ENCODE assay signal across 8 cellular contexts in genomic region chr3:157526036-157526435, GRCh38. TPM values are rescaled to one million over a fixed set of nuclear protein-coding genes. Genes with fewer than 3 reads are reported as not detected.
"Had no signal": no experiment of that assay in that cellular context is flagged by ENCODE, and none has a peak within 500 bp of the region (broad histone marks: within the 10 kb centered on the region; RNA-seq: fewer than 3 reads in every experiment).

No MANE protein-coding gene starts in this region.

- DNase-seq: KBM-7, KG1 had no signal

- H3K27ac ChIP-seq: HL-60, KMS-11 had no signal

- H3K4me2 ChIP-seq: KMS-11 had no signal

- H3K9ac ChIP-seq: KMS-11 had no signal

- H3K4me3 ChIP-seq: K562 had no signal

- ATAC-seq: HepG2, K562 had no signal

RNA-seq across cellular contexts. Expression of gene VEPH1, which starts 22.8 kb away (rescaled TPM):
- total RNA-seq: HepG2, HT-29 had no signal
- polyA plus RNA-seq: HepG2, IgD-negative memory B cell had no signal
